In genomic region chr11:122843281-122844150, GRCh38 we compare ENCODE assay signal across 10 cellular contexts. TPM values are rescaled to one million over a fixed set of nuclear protein-coding genes. Genes with fewer than 3 reads are reported as not detected.
A peak's percentile ranks its signal among the peaks of the same experiment; 100 is the strongest.
DNase-seq lines count a peak whose midpoint lies in the region; ATAC-seq and TF ChIP-seq lines count a peak whose summit lies in the region.
"Had no signal": no experiment of that assay in that cellular context is flagged by ENCODE, and none has a peak within 500 bp of the region (broad histone marks: within the 10 kb centered on the region; RNA-seq: fewer than 3 reads in every experiment).

No MANE protein-coding gene starts in this region.

- ATAC-seq in HG03469 (IDR thresholded peaks at IDR 0.05; ENCODE audit: unreplicated experiment) = peak; percentile 67
- ATAC-seq in activated T-cell treated with anti-CD3 and anti-CD28 coated beads, Interleukin-2, amount 50 U/mL, for 72 hours (replicated peaks in 1 of 2) = peak; percentile 81 to 83
- ATAC-seq in gastrocnemius medialis = no peak
- no peak for ATAC-seq in HG03108 (IDR thresholded peaks at IDR 0.05; ENCODE audit: unreplicated experiment)

- H3K27me3 ChIP-seq in thymus (ENCODE audit: control insufficient read depth, insufficient read depth) (no peaks in the 10 kb centered on the region), gastrocnemius medialis (no peaks in the 10 kb centered on the region)

- intact Hi-C loops in gastrocnemius medialis (cut with DNase I; ENCODE audit: low total_unique reads) = no loop called here

- no peaks in the 10 kb centered on the region for H3K9me3 ChIP-seq in thymus (ENCODE audit: control insufficient read depth)
- H3K9me3 ChIP-seq in gastrocnemius medialis = no peaks in the 10 kb centered on the region

- peak in 4 of 6 experiments; percentile 7 to 63 (median 48) for DNase-seq in stimulated activated naive CD4-positive, alpha-beta T cell (lab: John Stamatoyannopoulos, UW)
- no peak for DNase-seq in stimulated activated naive CD4-positive, alpha-beta T cell treated with Interleukin-2 at 50 U/mL for 16 hours (lab: John Stamatoyannopoulos, UW)
- DNase-seq in activated T-cell treated with anti-CD3 and anti-CD28 coated beads, Interleukin-2, amount 50 U/mL, for 72 hours = peak; percentile 54 to 58
- no peak for DNase-seq in NCI-H1092 (lab: John Stamatoyannopoulos, UW)
- no peak for DNase-seq in gastrocnemius medialis

- H3K27ac Mint-ChIP-seq in activated T-cell treated with anti-CD3 and anti-CD28 coated beads, Interleukin-2, amount 50 U/mL, for 72 hours = peak overlapping the region; percentile 85

- no peak for TF ChIP-seq CTCF in gastrocnemius medialis (IDR thresholded peaks at IDR 0.05 in 4 of 5, conservative IDR thresholded peaks at IDR 0.05 in 1 of 5)

- H3K36me3 ChIP-seq in thymus (ENCODE audit: control insufficient read depth, insufficient read depth) (no peaks in the 10 kb centered on the region), gastrocnemius medialis (no peaks in the 10 kb centered on the region)

- peaks cover 0 to 2% of the 10 kb centered on the region in 2 donors for H3K36me3 Mint-ChIP-seq in activated T-cell treated with anti-CD3 and anti-CD28 coated beads, Interleukin-2, amount 50 U/mL, for 72 hours (ENCODE audit: insufficient read depth in 2 of 2)

- WGBS in thymus = 27% methylated on average over 10 of the region's 10 CpGs

- peaks cover 10% of the 10 kb centered on the region for H3K4me1 ChIP-seq in thymus (ENCODE audit: control insufficient read depth, insufficient read depth, low read length)
- no peaks in the 10 kb centered on the region for H3K4me1 ChIP-seq in gastrocnemius medialis

- no peaks in the 10 kb centered on the region for H3K27me3 Mint-ChIP-seq in activated T-cell treated with anti-CD3 and anti-CD28 coated beads, Interleukin-2, amount 50 U/mL, for 72 hours (ENCODE audit: low read depth)

- H3K4me3 ChIP-seq in thymus (ENCODE audit: low read length) (no peak overlapping the region), gastrocnemius medialis (no peak overlapping the region)

- peaks cover 67% of the 10 kb centered on the region for H3K4me1 Mint-ChIP-seq in activated T-cell treated with anti-CD3 and anti-CD28 coated beads, Interleukin-2, amount 50 U/mL, for 72 hours (ENCODE audit: low read depth)

- H3K9me3 Mint-ChIP-seq in activated T-cell treated with anti-CD3 and anti-CD28 coated beads, Interleukin-2, amount 50 U/mL, for 72 hours = no peaks in the 10 kb centered on the region

- no peak for TF ChIP-seq POLR2A in gastrocnemius medialis (IDR thresholded peaks at IDR 0.05)

- in situ Hi-C loops in gastrocnemius medialis (cut with MboI; ENCODE audit: low sequenced_read_pairs in 4 of 4) = no loop called here

- H3K27ac ChIP-seq in thymus (ENCODE audit: low read depth) (peak overlapping the region; percentile 94), gastrocnemius medialis (no peak overlapping the region)

- H3K4me3 Mint-ChIP-seq in activated T-cell treated with anti-CD3 and anti-CD28 coated beads, Interleukin-2, amount 50 U/mL, for 72 hours = peak overlapping the region; percentile 65 to 84

RNA-seq across cellular contexts. Expression of gene CRTAM, which starts 5.2 kb away (rescaled TPM):
- total RNA-seq in activated T-cell treated with anti-CD3 and anti-CD28 coated beads, Interleukin-2, amount 50 U/mL, for 72 hours = 10 to 100 TPM in 1 of 2 donors, 1 to 10 TPM in 1; 9.7 to 12.9 TPM
- 3.6 TPM for polyA plus RNA-seq in thymus
- 1 to 10 TPM in 1 of 4 donors, not detected in 3; 1.0 TPM for total RNA-seq in gastrocnemius medialis
- total RNA-seq: epithelial cell of proximal tubule, G401 had no signal

RNA-seq across cellular contexts. Expression of gene JHY, which starts 39.0 kb away (rescaled TPM):
- 1 to 10 TPM; 5.5 to 6.0 TPM for total RNA-seq in activated T-cell treated with anti-CD3 and anti-CD28 coated beads, Interleukin-2, amount 50 U/mL, for 72 hours
- 4.0 TPM for polyA plus RNA-seq in thymus
- total RNA-seq in gastrocnemius medialis = 1 to 10 TPM in 1 of 4 donors, under 1 TPM in 3; 0.16 to 1.3 (median 0.22) TPM

Comparison
In these comparisons a context has a peak if more than half of its experiments do, and no peak if none do; other contexts are left out.
1. DNase-seq: peak in stimulated activated naive CD4-positive, alpha-beta T cell (4 of 6) and activated T-cell treated with anti-CD3 and anti-CD28 coated beads, Interleukin-2, amount 50 U/mL, for 72 hours (2 of 2); none in stimulated activated naive CD4-positive, alpha-beta T cell treated with Interleukin-2 at 50 U/mL for 16 hours (single experiment), NCI-H1092 (single experiment) and gastrocnemius medialis (0 of 2).
2. ATAC-seq: peak in HG03469 (single experiment) and activated T-cell treated with anti-CD3 and anti-CD28 coated beads, Interleukin-2, amount 50 U/mL, for 72 hours (2 of 2); none in gastrocnemius medialis (0 of 2) and HG03108 (single experiment).
3. RNA of gene CRTAM, which starts 5.2 kb away (total RNA-seq): 9.7 to 12.9 TPM in activated T-cell treated with anti-CD3 and anti-CD28 coated beads, Interleukin-2, amount 50 U/mL, for 72 hours; 1.0 TPM in gastrocnemius medialis; every median in the first group is over 4 times any median in the second.